In genomic region chr10:65754112-65754511, GRCh38 we compare ENCODE assay signal across 32 cellular contexts.
"Had no signal": no experiment of that assay in that cellular context is flagged by ENCODE, and none has a peak within 500 bp of the region (broad histone marks: within the 10 kb centered on the region; RNA-seq: fewer than 3 reads in every experiment).

No MANE protein-coding gene starts in this region.

- H3K36me3 ChIP-seq: adrenal gland, cardiac muscle cell, colonic mucosa, esophagus squamous epithelium had no signal

- DNase-seq: activated CD4-positive, alpha-beta memory T cell treated with anti-CD3 and anti-CD28 coated beads for 36 hours; activated CD4-positive, alpha-beta T cell treated with anti-CD3 and anti-CD28 coated beads for 36 hours; activated CD4-positive, alpha-beta T cell treated with anti-CD3 and anti-CD28 coated beads, Interleukin-2, amount 10 ng/mL, durations not matched to agents 24 days and 14 days; activated CD4-positive, CD25-positive, alpha-beta regulatory T cell; activated CD4-positive, CD25-positive, alpha-beta regulatory T cell treated with anti-CD3 and anti-CD28 coated beads, Interleukin-2, amount 50 U/mL, for 72 hours; activated CD8-positive, alpha-beta memory T cell treated with anti-CD3 and anti-CD28 coated beads, Interleukin-2, amount 10 ng/mL, durations not matched to agents 7 days and 5 days; activated CD8-positive, alpha-beta memory T cell treated with anti-CD3 and anti-CD28 coated beads, Interleukin-2, amount 50 U/mL, for 4 hours; activated CD8-positive, alpha-beta T cell treated with anti-CD3 and anti-CD28 coated beads, Interleukin-2, amount 10 ng/mL, durations not matched to agents 7 days and 5 days; activated effector memory CD4-positive, alpha-beta T cell treated with anti-CD3 and anti-CD28 coated beads, Interleukin-2, amount 50 U/mL, for 16 hours; activated naive CD4-positive, alpha-beta T cell treated with anti-CD3 and anti-CD28 coated beads for 36 hours; activated naive CD8-positive, alpha-beta T cell treated with anti-CD3 and anti-CD28 coated beads for 36 hours; activated naive CD8-positive, alpha-beta T cell treated with anti-CD3 and anti-CD28 coated beads, Interleukin-2, amount 50 U/mL, for 24 hours; activated T-cell treated with anti-CD3 and anti-CD28 coated beads, Interleukin-2, amount 50 U/mL, for 1 hour; activated T-cell treated with anti-CD3 and anti-CD28 coated beads, Interleukin-2, amount 50 U/mL, for 48 hours; adrenal gland; amygdala; aorta; body of pancreas; central memory CD4-positive, alpha-beta T cell; cerebellar nuclear complex; colonic mucosa; effector CD8-positive, alpha-beta T cell; erythroblast; esophagus squamous epithelium; foreskin melanocyte; head of caudate nucleus; T-helper 1 cell; T-helper 17 cell; T1000 had no signal

- H3K27ac ChIP-seq: adrenal gland, body of pancreas, cardiac muscle cell, colonic mucosa, esophagus squamous epithelium had no signal

- H3K4me1 ChIP-seq: adrenal gland, colonic mucosa, esophagus squamous epithelium had no signal

- H3K9me3 ChIP-seq: body of pancreas, colonic mucosa, esophagus squamous epithelium had no signal

- ATAC-seq: activated CD4-positive, alpha-beta T cell treated with anti-CD3 and anti-CD28 coated beads for 36 hours; activated CD8-positive, alpha-beta memory T cell treated with anti-CD3 and anti-CD28 coated beads, Interleukin-2, amount 10 ng/mL, durations not matched to agents 7 days and 5 days; activated CD8-positive, alpha-beta T cell treated with anti-CD3 and anti-CD28 coated beads, Interleukin-2, amount 10 ng/mL, durations not matched to agents 7 days and 5 days; activated naive CD8-positive, alpha-beta T cell treated with anti-CD3 and anti-CD28 coated beads, Interleukin-2, amount 50 U/mL, for 24 hours; body of pancreas; T-helper 17 cell had no signal

- H3K4me3 ChIP-seq: adrenal gland, body of pancreas, cardiac muscle cell, colonic mucosa, esophagus squamous epithelium had no signal

- FAIRE-seq: endometrium, endothelial cell of umbilical vein had no signal

- H3K27me3 ChIP-seq: adrenal gland, body of pancreas, cardiac muscle cell, colonic mucosa, esophagus squamous epithelium had no signal
